8 cellular contexts compared by ENCODE assay signal in genomic region chr5:65562731-65563701, GRCh38. TPM values are rescaled to one million over a fixed set of nuclear protein-coding genes. Genes with fewer than 3 reads are reported as not detected.
A peak's percentile ranks its signal among the peaks of the same experiment; 100 is the strongest.
DNase-seq lines count a peak whose midpoint lies in the region; ATAC-seq lines count a peak whose summit lies in the region.

TSS of gene CENPK (minus strand) at chr5:65563168. CDS start at chr5:65554907, 8,261 bp downstream.
TSS of gene PPWD1 (plus strand) at chr5:65563296. CDS start at chr5:65563311, 15 bp downstream.

- H3K9me3 ChIP-seq in BLaER1 treated with 17β-estradiol and CSF1 and Interleukin-3, amounts not matched to agents 10 nM and 100 nM (replicated peaks in 1 of 11): no peaks in the 10 kb centered on the region

- peak within 1 kb of the TSS; percentile 73 to 92 (median 88) for H3K27ac ChIP-seq in BLaER1 treated with 17β-estradiol and CSF1 and Interleukin-3, amounts not matched to agents 10 nM and 100 nM

- peaks cover 0 to 6% (median 0%) of the 10 kb centered on the region in 11 experiments; a peak in 1 of 22 replicates for H4K20me1 ChIP-seq in BLaER1 treated with 17β-estradiol and CSF1 and Interleukin-3, amounts not matched to agents 10 nM and 100 nM

- ATAC-seq in GM19351 (IDR thresholded peaks at IDR 0.05; ENCODE audit: unreplicated experiment) (peak; percentile 99), HG03521 (IDR thresholded peaks at IDR 0.05; ENCODE audit: unreplicated experiment) (peak; percentile 99), left lobe of liver (peak; percentile 99)

- H3K36me3 ChIP-seq in BLaER1 treated with 17β-estradiol and CSF1 and Interleukin-3, amounts not matched to agents 10 nM and 100 nM: peaks cover 5 to 63% (median 16%) of the 10 kb centered on the region in 11 experiments; a peak in 18 of 22 replicates

- H3K9me3 Mint-ChIP-seq in dendritic cell treated with granulocyte-macrophage colony-stimulating factor and Interleukin-4, amounts not matched to agents 40 ng/mL and 50 ng/mL, for 4 days: no peaks in the 10 kb centered on the region

- H3K27me3 ChIP-seq in BLaER1 treated with 17β-estradiol and CSF1 and Interleukin-3, amounts not matched to agents 10 nM and 100 nM: no peaks in the 10 kb centered on the region

- H3K4me3 Mint-ChIP-seq in dendritic cell treated with granulocyte-macrophage colony-stimulating factor and Interleukin-4, amounts not matched to agents 40 ng/mL and 50 ng/mL, for 4 days: peak within 1 kb of the TSS; percentile 97

- H3K27ac Mint-ChIP-seq in dendritic cell treated with granulocyte-macrophage colony-stimulating factor and Interleukin-4, amounts not matched to agents 40 ng/mL and 50 ng/mL, for 4 days: peak within 1 kb of the TSS; percentile 95

- peak within 1 kb of the TSS; percentile 86 to 92 (median 90) for H3K9ac ChIP-seq in BLaER1 treated with 17β-estradiol and CSF1 and Interleukin-3, amounts not matched to agents 10 nM and 100 nM

- peaks cover 32 to 47% (median 38%) of the 10 kb centered on the region in 10 experiments for H3K4me1 ChIP-seq in BLaER1 treated with 17β-estradiol and CSF1 and Interleukin-3, amounts not matched to agents 10 nM and 100 nM

- peaks cover 28% of the 10 kb centered on the region for H3K36me3 Mint-ChIP-seq in dendritic cell treated with granulocyte-macrophage colony-stimulating factor and Interleukin-4, amounts not matched to agents 40 ng/mL and 50 ng/mL, for 4 days (ENCODE audit: low read depth)

- H3K4me2 ChIP-seq in BLaER1 treated with 17β-estradiol and CSF1 and Interleukin-3, amounts not matched to agents 10 nM and 100 nM: peak within 1 kb of the TSS; percentile 84 to 93 (median 90)

- DNase-seq in NCI-H748 (lab: John Stamatoyannopoulos, UW; ENCODE audit: unreplicated experiment) (peak; percentile 98), left lobe of liver (ENCODE audit: low spot score) (peak; percentile 95)
- peak; percentile 92 for DNase-seq in activated CD4-positive, alpha-beta T cell treated with anti-CD3 and anti-CD28 coated beads, Interleukin-2, amount 50 U/mL, for 1 hour
- peak; percentile 92 for DNase-seq in stimulated activated CD4-positive, alpha-beta T cell treated with anti-CD3 and anti-CD28 coated beads, Interleukin-2, amount 100 ng/mL, for 4 hours (ENCODE audit: low read depth)

- intact Hi-C loops in dendritic cell treated with granulocyte-macrophage colony-stimulating factor and Interleukin-4, amounts not matched to agents 40 ng/mL and 50 ng/mL, for 4 days (cut with micrococcal nuclease): loop anchor here (1.0 to 10.0 kb wide), 2 partner anchors 61 to 582 kb away; partner anchors contain the start of genes SREK1 and TRIM23

- H3K27me3 Mint-ChIP-seq in dendritic cell treated with granulocyte-macrophage colony-stimulating factor and Interleukin-4, amounts not matched to agents 40 ng/mL and 50 ng/mL, for 4 days: no peaks in the 10 kb centered on the region

- H3K4me1 Mint-ChIP-seq in dendritic cell treated with granulocyte-macrophage colony-stimulating factor and Interleukin-4, amounts not matched to agents 40 ng/mL and 50 ng/mL, for 4 days (ENCODE audit: low read depth): peaks cover 22% of the 10 kb centered on the region

- peak within 1 kb of the TSS; percentile 81 to 88 (median 83) for H3K4me3 ChIP-seq in BLaER1 treated with 17β-estradiol and CSF1 and Interleukin-3, amounts not matched to agents 10 nM and 100 nM

RNA-seq across cellular contexts. Expression of gene CENPK, which starts in this region (rescaled TPM):
- 0.25 TPM for total RNA-seq in left lobe of liver

RNA-seq across cellular contexts. Expression of gene PPWD1, which starts in this region (rescaled TPM):
- 9.6 TPM for total RNA-seq in left lobe of liver

Comparison
In these comparisons a context has a peak if more than half of its experiments do, and no peak if none do; other contexts are left out.
1. Peak in every context shown above with its lines: DNase-seq, ATAC-seq, H3K4me3 ChIP-seq and H3K27ac ChIP-seq.